In the genomic region with DNA sequence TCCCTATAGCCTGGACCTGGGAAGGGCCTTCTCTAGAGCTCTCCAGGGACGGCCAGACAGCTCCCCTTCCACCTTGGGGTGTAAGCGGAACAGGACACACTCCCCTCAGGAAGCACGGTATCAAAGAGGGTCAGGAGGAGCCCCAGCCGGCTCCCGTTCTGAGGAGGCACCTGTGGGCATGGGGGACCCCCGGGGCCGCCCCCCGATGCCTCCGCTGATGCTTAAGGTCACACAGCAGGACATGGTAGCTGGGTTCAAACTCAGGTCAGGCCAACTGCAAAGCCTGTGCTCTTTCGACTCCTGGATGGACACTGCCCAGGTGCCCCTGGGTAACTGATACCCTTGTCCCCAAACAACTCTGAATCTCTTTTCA, we compare ENCODE assay signal across 14 cellular contexts. TPM values are rescaled to one million over a fixed set of nuclear protein-coding genes. Genes with fewer than 3 reads are reported as not detected.
DNase-seq lines count a peak whose midpoint lies in the region; ATAC-seq and TF ChIP-seq lines count a peak whose summit lies in the region.
"Had no signal": no experiment of that assay in that cellular context is flagged by ENCODE, and none has a peak within 500 bp of the region (broad histone marks: within the 10 kb centered on the region; RNA-seq: fewer than 3 reads in every experiment).

No MANE protein-coding gene starts in this region.

- TF ChIP-seq CTCF in RWPE2 (IDR thresholded peaks at IDR 0.05; ENCODE audit: poor library complexity, severe bottlenecking) (no peak), upper lobe of left lung (IDR thresholded peaks at IDR 0.05) (no peak)

- TF ChIP-seq EP300 in upper lobe of left lung (IDR thresholded peaks at IDR 0.05): no peak

- H3K27me3 ChIP-seq in RWPE2 (ENCODE audit: insufficient read depth, poor library complexity, severe bottlenecking) (no peaks in the 10 kb centered on the region), muscle layer of duodenum (ENCODE audit: low read depth, low read length) (no peaks in the 10 kb centered on the region), upper lobe of left lung (no peaks in the 10 kb centered on the region)

- H3K9me3 ChIP-seq in RWPE2 (ENCODE audit: severe bottlenecking): no peaks in the 10 kb centered on the region
- no peaks in the 10 kb centered on the region for H3K9me3 ChIP-seq in muscle layer of duodenum (ENCODE audit: control insufficient read depth in 1 of 2, low read length in 2 of 2)
- H3K9me3 ChIP-seq in upper lobe of left lung: no peaks in the 10 kb centered on the region

- H3K4me3 ChIP-seq in RWPE2 (ENCODE audit: severe bottlenecking) (no peak overlapping the region), muscle layer of duodenum (ENCODE audit: low read depth in 1 of 2, low read length in 2 of 2) (no peak overlapping the region), upper lobe of left lung (no peak overlapping the region)

- no peak for ATAC-seq in RWPE2 (ENCODE audit: low read depth)
- ATAC-seq in upper lobe of left lung (ENCODE audit: low FRiP score in 2 of 2): no peak
- ATAC-seq in HG02938 (IDR thresholded peaks at IDR 0.05; ENCODE audit: unreplicated experiment): no peak

- no peak for DNase-seq in RWPE2 (ENCODE audit: low spot score)
- DNase-seq in epithelial cell of prostate (ENCODE audit: low read depth, low spot score): no peak
- DNase-seq in upper lobe of left lung: no peak
- DNase-seq in hepatic stellate cell (ENCODE audit: low spot score): no peak
- DNase-seq in anterior cingulate cortex (lab: John Stamatoyannopoulos, UW): no peak
- DNase-seq: activated CD4-positive, CD25-positive, alpha-beta regulatory T cell treated with anti-CD3 and anti-CD28 coated beads, Interleukin-2, amount 50 U/mL, for 72 hours; DMS79 treated with DMSO at 0.1 percent for 48 hours; GOT3; islet precursor cell; naive thymus-derived CD8-positive, alpha-beta T cell; NCI-H2081; NCI-H69 had no signal

- H3K4me1 ChIP-seq in RWPE2 (ENCODE audit: insufficient read depth, poor library complexity, severe bottlenecking): peaks cover 39% of the 10 kb centered on the region
- peaks cover 31 to 35% of the 10 kb centered on the region in 2 donors for H3K4me1 ChIP-seq in muscle layer of duodenum (ENCODE audit: control insufficient read depth in 1 of 2, insufficient read depth in 2 of 2, low read length in 2 of 2)
- H3K4me1 ChIP-seq in upper lobe of left lung: peaks cover 75 to 94% (median 88%) of the 10 kb centered on the region in 4 donors

- H3K27ac ChIP-seq in RWPE2 (ENCODE audit: poor library complexity, severe bottlenecking): peak overlapping the region; percentile 95
- H3K27ac ChIP-seq in epithelial cell of prostate: peak overlapping the region; percentile 95
- peak overlapping the region; percentile 48 for H3K27ac ChIP-seq in muscle layer of duodenum (ENCODE audit: low read length)
- H3K27ac ChIP-seq in upper lobe of left lung: peak overlapping the region; percentile 62 to 85 (median 76)

- TF ChIP-seq POLR2A in upper lobe of left lung (IDR thresholded peaks at IDR 0.05): no peak

- H3K36me3 ChIP-seq in RWPE2 (ENCODE audit: low read depth): peaks cover 24% of the 10 kb centered on the region; the same call in 1 of the 2 replicates
- no peaks in the 10 kb centered on the region for H3K36me3 ChIP-seq in muscle layer of duodenum (ENCODE audit: control insufficient read depth in 1 of 2, insufficient read depth in 2 of 2, low read length in 2 of 2)
- no peaks in the 10 kb centered on the region for H3K36me3 ChIP-seq in upper lobe of left lung

- WGBS in upper lobe of left lung, 2 donors: 88% methylated on average over 9 to 10 of the region's 10 CpGs

RNA-seq across cellular contexts. Expression of gene CMIP, which starts 49.8 kb away (rescaled TPM):
- 100 to 1,000 TPM in 1 of 6 donors, 10 to 100 TPM in 5; 48.3 to 109 (median 67.6) TPM for total RNA-seq in upper lobe of left lung
